36 cellular contexts compared by ENCODE assay signal in genomic region chr9:97067490-97067889, GRCh38.
"Had no signal": no experiment of that assay in that cellular context is flagged by ENCODE, and none has a peak within 500 bp of the region (broad histone marks: within the 10 kb centered on the region; RNA-seq: fewer than 3 reads in every experiment).

No MANE protein-coding gene starts in this region.

- H3K27ac ChIP-seq: adrenal gland, ascending aorta, body of pancreas, brain microvascular endothelial cell, breast epithelium, cardiac muscle cell had no signal

- H3K27ac Mint-ChIP-seq: activated naive CD4-positive, alpha-beta T cell treated with anti-CD3 and anti-CD28 coated beads for 36 hours; activated naive CD4-positive, alpha-beta T cell treated with anti-CD3 and anti-CD28 coated beads, Interleukin-2, amount 10 ng/mL, durations not matched to agents 7 days and 5 days; activated naive CD4-positive, alpha-beta T cell treated with anti-CD3 and anti-CD28 coated beads, Interleukin-2, amount 50 U/mL, for 24 hours; activated naive CD4-positive, alpha-beta T cell treated with anti-CD3 and anti-CD28 coated beads, Interleukin-2, amount 50 U/mL, for 72 hours; activated naive CD8-positive, alpha-beta T cell; activated naive CD8-positive, alpha-beta T cell treated with anti-CD3 and anti-CD28 coated beads for 36 hours; activated naive CD8-positive, alpha-beta T cell treated with anti-CD3 and anti-CD28 coated beads, Interleukin-2, amount 10 ng/mL, durations not matched to agents 7 days and 5 days; activated T-cell treated with anti-CD3 and anti-CD28 coated beads, Interleukin-2, amount 50 U/mL, for 24 hours; activated T-cell treated with anti-CD3 and anti-CD28 coated beads, Interleukin-2, amount 50 U/mL, for 72 hours; activated T-helper 1 cell treated with anti-CD3 and anti-CD28 coated beads, Interleukin-12 subunit alpha, Interleukin-12 subunit beta, Interleukin-2, Interleukin-4 antibody, amounts not matched to agents 30 ng/mL and 10 ng/mL and 1 ng/mL, durations not matched to agents 14 hours and 24 hours and 36 hours; activated T-helper 17 cell treated with anti-CD3 and anti-CD28 coated beads, Interleukin-2, amount 50 U/mL, for 72 hours; activated T-helper 2 cell treated with anti-CD3 and anti-CD28 coated beads, Interferon-gamma antibody, Interleukin-2, Interleukin-4, amounts not matched to agents 10 μg/mL and 5 μg/mL and 100 μg/mL, durations not matched to agents 14 hours and 24 hours and 36 hours; brain had no signal

- H3K4me1 Mint-ChIP-seq: activated naive CD4-positive, alpha-beta T cell treated with anti-CD3 and anti-CD28 coated beads, Interleukin-2, amount 10 ng/mL, durations not matched to agents 7 days and 5 days; activated naive CD8-positive, alpha-beta T cell treated with anti-CD3 and anti-CD28 coated beads, Interleukin-2, amount 10 ng/mL, durations not matched to agents 7 days and 5 days; brain; central memory CD8-positive, alpha-beta T cell had no signal

- H3K4me3 ChIP-seq: adrenal gland, ascending aorta, body of pancreas, breast epithelium, cardiac muscle cell had no signal

- DNase-seq: activated effector memory CD4-positive, alpha-beta T cell treated with anti-CD3 and anti-CD28 coated beads, Interleukin-2, amount 50 U/mL, for 16 hours; activated effector memory CD4-positive, alpha-beta T cell treated with Interleukin-2 at 50 U/mL for 16 hours; activated gamma-delta T cell; activated gamma-delta T cell treated with Interleukin-2 at 50 U/mL for 16 hours; activated naive CD4-positive, alpha-beta T cell; activated naive CD4-positive, alpha-beta T cell treated with anti-CD3 and anti-CD28 coated beads for 36 hours; activated naive CD4-positive, alpha-beta T cell treated with anti-CD3 and anti-CD28 coated beads, Interleukin-2, amount 10 ng/mL, durations not matched to agents 7 days and 5 days; activated naive CD4-positive, alpha-beta T cell treated with anti-CD3 and anti-CD28 coated beads, Interleukin-2, amount 50 U/mL, for 16 hours; activated naive CD4-positive, alpha-beta T cell treated with Interleukin-2 at 50 U/mL for 16 hours; activated naive CD8-positive, alpha-beta T cell treated with anti-CD3 and anti-CD28 coated beads for 36 hours; activated naive CD8-positive, alpha-beta T cell treated with anti-CD3 and anti-CD28 coated beads, Interleukin-2, amount 10 ng/mL, durations not matched to agents 7 days and 5 days; activated T-cell treated with anti-CD3 and anti-CD28 coated beads, Interleukin-2, amount 50 U/mL, for 1 hour; activated T-cell treated with anti-CD3 and anti-CD28 coated beads, Interleukin-2, amount 50 U/mL, for 24 hours; activated T-cell treated with anti-CD3 and anti-CD28 coated beads, Interleukin-2, amount 50 U/mL, for 4 hours; activated T-cell treated with anti-CD3 and anti-CD28 coated beads, Interleukin-2, amount 50 U/mL, for 48 hours; activated T-cell treated with anti-CD3 and anti-CD28 coated beads, Interleukin-2, amount 50 U/mL, for 72 hours; adrenal gland; amniotic stem cell; amygdala; anterior cingulate cortex; body of pancreas; brain microvascular endothelial cell; caudate nucleus; central memory CD4-positive, alpha-beta T cell; cerebellar nuclear complex had no signal

- H3K4me1 ChIP-seq: adrenal gland, ascending aorta, breast epithelium had no signal

- H3K36me3 ChIP-seq: adrenal gland, ascending aorta, brain microvascular endothelial cell, breast epithelium, cardiac muscle cell had no signal

- H3K4me3 Mint-ChIP-seq: activated naive CD4-positive, alpha-beta T cell treated with anti-CD3 and anti-CD28 coated beads for 36 hours; activated naive CD4-positive, alpha-beta T cell treated with anti-CD3 and anti-CD28 coated beads, Interleukin-2, amount 10 ng/mL, durations not matched to agents 7 days and 5 days; activated naive CD4-positive, alpha-beta T cell treated with anti-CD3 and anti-CD28 coated beads, Interleukin-2, amount 50 U/mL, for 24 hours; activated naive CD8-positive, alpha-beta T cell; activated naive CD8-positive, alpha-beta T cell treated with anti-CD3 and anti-CD28 coated beads for 36 hours; activated naive CD8-positive, alpha-beta T cell treated with anti-CD3 and anti-CD28 coated beads, Interleukin-2, amount 10 ng/mL, durations not matched to agents 7 days and 5 days; activated T-cell treated with anti-CD3 and anti-CD28 coated beads, Interleukin-2, amount 50 U/mL, for 24 hours; activated T-cell treated with anti-CD3 and anti-CD28 coated beads, Interleukin-2, amount 50 U/mL, for 4 hours; activated T-cell treated with anti-CD3 and anti-CD28 coated beads, Interleukin-2, amount 50 U/mL, for 72 hours; activated T-helper 1 cell treated with anti-CD3 and anti-CD28 coated beads, Interleukin-12 subunit alpha, Interleukin-12 subunit beta, Interleukin-2, Interleukin-4 antibody, amounts not matched to agents 30 ng/mL and 10 ng/mL and 1 ng/mL, durations not matched to agents 14 hours and 24 hours and 36 hours; activated T-helper 17 cell treated with anti-CD3 and anti-CD28 coated beads, Interleukin-2, amount 50 U/mL, for 72 hours; brain; central memory CD8-positive, alpha-beta T cell had no signal

- H3K36me3 Mint-ChIP-seq: activated naive CD4-positive, alpha-beta T cell treated with anti-CD3 and anti-CD28 coated beads, Interleukin-2, amount 10 ng/mL, durations not matched to agents 7 days and 5 days; activated naive CD8-positive, alpha-beta T cell treated with anti-CD3 and anti-CD28 coated beads, Interleukin-2, amount 10 ng/mL, durations not matched to agents 7 days and 5 days; brain had no signal

- H3K27me3 ChIP-seq: ascending aorta, body of pancreas, brain microvascular endothelial cell, breast epithelium, cardiac muscle cell had no signal

- ATAC-seq: activated naive CD4-positive, alpha-beta T cell treated with anti-CD3 and anti-CD28 coated beads, Interleukin-2, amount 50 U/mL, for 72 hours; activated T-cell treated with anti-CD3 and anti-CD28 coated beads, Interleukin-2, amount 50 U/mL, for 4 hours; activated T-cell treated with anti-CD3 and anti-CD28 coated beads, Interleukin-2, amount 50 U/mL, for 72 hours; activated T-helper 17 cell treated with anti-CD3 and anti-CD28 coated beads, Interleukin-2, amount 50 U/mL, for 72 hours; body of pancreas had no signal

- H3K9me3 ChIP-seq: adrenal gland, body of pancreas, breast epithelium had no signal
